ENCODE assay signal across 7 cellular contexts in the genomic region with DNA sequence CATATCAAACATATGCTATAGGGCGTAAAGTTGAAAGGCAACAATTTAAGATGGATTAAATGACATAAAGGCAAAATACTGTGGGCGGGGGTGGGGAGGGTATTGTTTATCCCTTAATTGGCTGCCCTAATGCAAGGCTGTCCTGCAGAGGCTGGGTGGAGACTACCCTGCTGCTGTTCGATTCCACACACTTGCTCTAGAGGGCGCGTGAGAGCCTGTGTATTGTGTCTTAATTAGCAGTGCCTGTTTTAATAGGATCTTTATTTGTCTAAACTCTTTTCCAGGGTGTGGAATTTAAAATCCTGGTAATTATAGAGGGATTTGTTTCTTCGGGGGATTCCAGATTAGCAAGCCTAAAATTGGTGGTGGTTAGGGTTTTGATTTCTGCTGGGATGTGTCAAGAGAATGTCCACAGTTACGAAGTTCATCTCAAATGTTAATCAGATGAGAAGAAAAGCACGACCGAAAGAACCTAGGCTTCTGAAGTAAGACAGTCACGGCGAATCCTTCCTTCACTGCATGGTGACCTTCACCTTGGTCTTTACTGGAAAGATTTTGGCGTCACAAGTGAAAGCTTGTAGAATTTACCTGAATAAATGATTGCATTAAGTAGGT.
A peak's percentile ranks its signal among the peaks of the same experiment; 100 is the strongest.
DNase-seq lines count a peak whose midpoint lies in the region; ATAC-seq and TF ChIP-seq lines count a peak whose summit lies in the region.

No MANE protein-coding gene starts in this region.

- no peaks in the 10 kb centered on the region for H3K9me3 ChIP-seq in upper lobe of right lung

- no peaks in the 10 kb centered on the region for H3K27me3 ChIP-seq in upper lobe of right lung

- DNase-seq in GM12864 (ENCODE audit: low read depth) (no peak), SW480 (ENCODE audit: low spot score) (peak; percentile 41), cardiac fibroblast (ENCODE audit: low read depth in 2 of 2) (peak; percentile 46 to 55), medulla oblongata (ENCODE audit: extremely low spot score) (peak; percentile 44), upper lobe of right lung (peak; percentile 68)

- ATAC-seq in HG03354 (IDR thresholded peaks at IDR 0.05; ENCODE audit: poor library complexity, severe bottlenecking, unreplicated experiment) (peak; percentile 67), upper lobe of right lung (peak; percentile 88), GM18520 (IDR thresholded peaks at IDR 0.05; ENCODE audit: unreplicated experiment) (no peak)

- peaks cover 20% of the 10 kb centered on the region for H3K4me1 ChIP-seq in upper lobe of right lung

- H3K27ac ChIP-seq in upper lobe of right lung, result no peak overlapping the region

- intact Hi-C loops in upper lobe of right lung (cut with DNase I), result no loop called here

- no peak overlapping the region for H3K4me3 ChIP-seq in GM12864 (ENCODE audit: low read depth, low read length)
- no peak overlapping the region for H3K4me3 ChIP-seq in cardiac fibroblast (replicated peaks in 1 of 2; ENCODE audit: low read depth in 2 of 2, low read length in 2 of 2)
- no peak overlapping the region for H3K4me3 ChIP-seq in upper lobe of right lung

- TF ChIP-seq CTCF in GM12864 (IDR thresholded peaks at IDR 0.05; ENCODE audit: low read depth, low read length, missing control alignments), result peak; percentile 88
- TF ChIP-seq CTCF in cardiac fibroblast (IDR thresholded peaks at IDR 0.05; ENCODE audit: low read depth, low read length), result peak; percentile 85
- peak; percentile 89 for TF ChIP-seq CTCF in upper lobe of right lung (IDR thresholded peaks at IDR 0.05)

- H3K36me3 ChIP-seq in upper lobe of right lung, result no peaks in the 10 kb centered on the region
